Comparison of ENCODE assay signal across 2 cellular contexts in the genomic region with DNA sequence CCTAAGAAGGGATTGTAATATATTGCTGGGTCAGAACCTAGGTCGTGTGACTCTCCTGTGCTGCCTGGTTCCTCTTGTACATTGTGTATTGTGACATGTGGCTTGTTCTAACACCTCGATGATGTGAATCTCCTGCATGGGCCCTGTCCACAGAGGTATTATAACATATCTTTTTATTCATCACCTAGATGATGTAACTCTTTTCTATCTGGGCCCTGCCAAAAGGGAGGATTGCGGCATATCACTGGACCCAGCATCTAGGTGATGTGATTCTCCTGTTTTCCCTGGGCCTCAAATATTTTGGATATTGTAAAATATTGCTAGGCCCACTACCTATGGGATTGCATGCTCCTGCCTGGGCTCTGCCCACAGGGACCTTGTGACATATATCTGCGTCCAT.
TF ChIP-seq lines count a peak whose summit lies in the region.

No MANE protein-coding gene starts in this region.

TF ChIP-seq in SK-N-SH, 30 proteins besides CTCF, POLR2A, EP300 and RAD21 (continued from another document):
- no peak for TF ChIP-seq FOSL2 (IDR thresholded peaks at IDR 0.05; ENCODE audit: borderline replicate concordance, low read depth)
- no peak for TF ChIP-seq MXI1 (IDR thresholded peaks at IDR 0.05; ENCODE audit: low read depth, low read length)
- TF ChIP-seq, protein P1, sequence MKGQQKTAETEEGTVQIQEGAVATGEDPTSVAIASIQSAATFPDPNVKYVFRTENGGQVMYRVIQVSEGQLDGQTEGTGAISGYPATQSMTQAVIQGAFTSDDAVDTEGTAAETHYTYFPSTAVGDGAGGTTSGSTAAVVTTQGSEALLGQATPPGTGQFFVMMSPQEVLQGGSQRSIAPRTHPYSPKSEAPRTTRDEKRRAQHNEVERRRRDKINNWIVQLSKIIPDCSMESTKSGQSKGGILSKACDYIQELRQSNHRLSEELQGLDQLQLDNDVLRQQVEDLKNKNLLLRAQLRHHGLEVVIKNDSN (IDR thresholded peaks at IDR 0.05; ENCODE audit: borderline replicate concordance, low read depth) = no peak
- TF ChIP-seq, protein P2, sequence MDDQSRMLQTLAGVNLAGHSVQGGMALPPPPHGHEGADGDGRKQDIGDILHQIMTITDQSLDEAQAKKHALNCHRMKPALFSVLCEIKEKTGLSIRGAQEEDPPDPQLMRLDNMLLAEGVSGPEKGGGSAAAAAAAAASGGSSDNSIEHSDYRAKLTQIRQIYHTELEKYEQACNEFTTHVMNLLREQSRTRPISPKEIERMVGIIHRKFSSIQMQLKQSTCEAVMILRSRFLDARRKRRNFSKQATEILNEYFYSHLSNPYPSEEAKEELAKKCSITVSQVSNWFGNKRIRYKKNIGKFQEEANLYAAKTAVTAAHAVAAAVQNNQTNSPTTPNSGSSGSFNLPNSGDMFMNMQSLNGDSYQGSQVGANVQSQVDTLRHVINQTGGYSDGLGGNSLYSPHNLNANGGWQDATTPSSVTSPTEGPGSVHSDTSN (IDR thresholded peaks at IDR 0.05) = no peak
- no peak for TF ChIP-seq GATA2 (CRISPR knock-in tag; IDR thresholded peaks at IDR 0.05)
- no peak for TF ChIP-seq TAF1 (IDR thresholded peaks at IDR 0.05; ENCODE audit: borderline replicate concordance, low read depth, low read length)

TF ChIP-seq in SK-N-SH treated with all-trans-retinoic acid at 6 μM for 48 hours, 23 proteins besides CTCF, POLR2A, EP300 and RAD21 (continued from another document):
- TF ChIP-seq ZNF565 (CRISPR knock-in tag; conservative IDR thresholded peaks at IDR 0.05; ENCODE audit: low read depth) (no peak), ARNTL (CRISPR knock-in tag; IDR thresholded peaks at IDR 0.05; ENCODE audit: borderline replicate concordance, low read depth) (no peak), GLIS3 (CRISPR knock-in tag; IDR thresholded peaks at IDR 0.05) (no peak), TCF4 (CRISPR knock-in tag; IDR thresholded peaks at IDR 0.05; ENCODE audit: borderline replicate concordance) (no peak), OSR1 (CRISPR knock-in tag; IDR thresholded peaks at IDR 0.05) (no peak)
- TF ChIP-seq, protein P3, sequence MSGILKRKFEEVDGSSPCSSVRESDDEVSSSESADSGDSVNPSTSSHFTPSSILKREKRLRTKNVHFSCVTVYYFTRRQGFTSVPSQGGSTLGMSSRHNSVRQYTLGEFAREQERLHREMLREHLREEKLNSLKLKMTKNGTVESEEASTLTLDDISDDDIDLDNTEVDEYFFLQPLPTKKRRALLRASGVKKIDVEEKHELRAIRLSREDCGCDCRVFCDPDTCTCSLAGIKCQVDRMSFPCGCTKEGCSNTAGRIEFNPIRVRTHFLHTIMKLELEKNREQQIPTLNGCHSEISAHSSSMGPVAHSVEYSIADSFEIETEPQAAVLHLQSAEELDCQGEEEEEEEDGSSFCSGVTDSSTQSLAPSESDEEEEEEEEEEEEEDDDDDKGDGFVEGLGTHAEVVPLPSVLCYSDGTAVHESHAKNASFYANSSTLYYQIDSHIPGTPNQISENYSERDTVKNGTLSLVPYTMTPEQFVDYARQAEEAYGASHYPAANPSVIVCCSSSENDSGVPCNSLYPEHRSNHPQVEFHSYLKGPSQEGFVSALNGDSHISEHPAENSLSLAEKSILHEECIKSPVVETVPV (CRISPR knock-in tag; IDR thresholded peaks at IDR 0.05) = no peak
